In the genomic region with DNA sequence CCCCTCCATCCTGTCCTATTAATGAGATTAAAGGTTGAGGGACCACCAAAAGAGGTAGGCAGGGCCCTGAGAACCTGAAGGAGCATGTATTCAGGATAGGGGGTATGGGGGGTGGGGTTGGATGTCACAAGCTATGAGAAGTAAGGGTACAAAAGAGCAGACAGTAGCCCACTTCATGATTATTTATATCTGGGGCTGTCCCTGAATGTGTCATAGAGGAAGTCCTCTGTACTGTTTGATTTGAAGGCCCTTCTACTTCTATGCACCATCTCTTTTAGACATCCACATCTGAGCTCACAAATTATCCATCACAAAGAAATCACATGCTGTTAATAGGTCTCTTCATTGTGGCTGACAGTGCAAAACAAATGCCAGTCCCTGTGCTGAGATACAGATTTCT, we compare ENCODE assay signal across 21 cellular contexts.
A peak's percentile ranks its signal among the peaks of the same experiment; 100 is the strongest.
DNase-seq lines count a peak whose midpoint lies in the region; ATAC-seq and TF ChIP-seq lines count a peak whose summit lies in the region.
"Had no signal": no experiment of that assay in that cellular context is flagged by ENCODE, and none has a peak within 500 bp of the region (broad histone marks: within the 10 kb centered on the region; RNA-seq: fewer than 3 reads in every experiment).

No MANE protein-coding gene starts in this region.

- peaks cover 4% of the 10 kb centered on the region for H3K79me2 ChIP-seq in OCI-LY3 (ENCODE audit: low read length)

- no peak for TF ChIP-seq CTCF in OCI-LY3 (IDR thresholded peaks at IDR 0.05; ENCODE audit: low read depth, low read length)

- no peaks in the 10 kb centered on the region for H3K9me3 ChIP-seq in OCI-LY3 (ENCODE audit: insufficient read depth, low read length)
- H3K9me3 ChIP-seq in effector memory CD4-positive, alpha-beta T cell (ENCODE audit: control insufficient read depth, low read length) = no peaks in the 10 kb centered on the region
- H3K9me3 ChIP-seq: body of pancreas, gastrocnemius medialis, right lobe of liver, testis had no signal

- peak overlapping the region; percentile 84 for H3K4me2 ChIP-seq in OCI-LY3 (ENCODE audit: low read length)

- H3K9ac ChIP-seq in OCI-LY3 (ENCODE audit: low read length) = peak overlapping the region; percentile 49; the same call in 1 of the 2 replicates

- H3K27me3 ChIP-seq in OCI-LY3 (ENCODE audit: low read depth, low read length) = no peaks in the 10 kb centered on the region
- H3K27me3 ChIP-seq in effector memory CD4-positive, alpha-beta T cell (replicated peaks; ENCODE audit: control insufficient read depth, insufficient read depth, low read length, poor library complexity, severe bottlenecking) = no peaks in the 10 kb centered on the region
- H3K27me3 ChIP-seq: body of pancreas, gastrocnemius medialis, right lobe of liver, testis had no signal

- peak overlapping the region; percentile 78 for H3K27ac ChIP-seq in OCI-LY3 (ENCODE audit: low read length)
- H3K27ac ChIP-seq in effector memory CD4-positive, alpha-beta T cell (ENCODE audit: insufficient read depth, low read length, poor library complexity, severe bottlenecking) = no peak overlapping the region
- H3K27ac ChIP-seq: body of pancreas, epithelial cell of prostate, gastrocnemius medialis, right lobe of liver, testis had no signal

- peak; percentile 41 for ATAC-seq in GM18502 (IDR thresholded peaks at IDR 0.05; ENCODE audit: poor library complexity, unreplicated experiment)
- ATAC-seq in GM19452 (IDR thresholded peaks at IDR 0.05; ENCODE audit: unreplicated experiment) = peak; percentile 40
- peak; percentile 37 for ATAC-seq in HG02870 (IDR thresholded peaks at IDR 0.05; ENCODE audit: unreplicated experiment)
- ATAC-seq in HG03571 (IDR thresholded peaks at IDR 0.05; ENCODE audit: unreplicated experiment) = no peak
- no peak for ATAC-seq in HG02623 (IDR thresholded peaks at IDR 0.05; ENCODE audit: unreplicated experiment)
- ATAC-seq: left ventricle myocardium superior, Right ventricle myocardium inferior had no signal

- H3K4me1 ChIP-seq in OCI-LY3 (ENCODE audit: low read length) = peaks cover 40% of the 10 kb centered on the region
- no peaks in the 10 kb centered on the region for H3K4me1 ChIP-seq in effector memory CD4-positive, alpha-beta T cell (ENCODE audit: control insufficient read depth, insufficient read depth, low read length, poor library complexity, severe bottlenecking)
- H3K4me1 ChIP-seq: right lobe of liver had no signal

- H3K36me3 ChIP-seq in OCI-LY3 (replicated peaks; ENCODE audit: low read depth, low read length) = no peaks in the 10 kb centered on the region
- H3K36me3 ChIP-seq in effector memory CD4-positive, alpha-beta T cell (ENCODE audit: control insufficient read depth, insufficient read depth, low read length) = no peaks in the 10 kb centered on the region
- H3K36me3 ChIP-seq: gastrocnemius medialis, right lobe of liver had no signal

- peak overlapping the region; percentile 61 for H3K4me3 ChIP-seq in OCI-LY3 (ENCODE audit: low read length)
- no peak overlapping the region for H3K4me3 ChIP-seq in effector memory CD4-positive, alpha-beta T cell (ENCODE audit: insufficient read depth, low read depth, low read length, poor library complexity, severe bottlenecking)
- H3K4me3 ChIP-seq: body of pancreas, gastrocnemius medialis, right lobe of liver, testis had no signal

- H2AFZ ChIP-seq in OCI-LY3 (ENCODE audit: low read depth, low read length) = no peak overlapping the region

- DNase-seq in effector memory CD4-positive, alpha-beta T cell = no peak
- no peak for DNase-seq in T-helper 1 cell
- DNase-seq: activated naive CD4-positive, alpha-beta T cell treated with anti-CD3 and anti-CD28 coated beads, Interleukin-2, amount 10 ng/mL, durations not matched to agents 7 days and 5 days; CD8-positive, alpha-beta memory T cell; cortex of kidney; gastrocnemius medialis; left ventricle myocardium superior; NCI-H1436 treated with DMSO at 0.1 percent for 48 hours; occipital lobe; stimulated activated CD4-positive, alpha-beta T cell treated with anti-CD3 and anti-CD28 coated beads, Interleukin-2, amount 100 ng/mL, for 24 hours; testis had no signal

- no peaks in the 10 kb centered on the region for H4K20me1 ChIP-seq in OCI-LY3 (ENCODE audit: insufficient read depth, low read length)

Comparison
In these comparisons a context has a peak if more than half of its experiments do, and no peak if none do; other contexts are left out.
1. ATAC-seq: peak in GM18502 (single experiment), GM19452 (single experiment) and HG02870 (single experiment); none in HG03571 (single experiment) and HG02623 (single experiment).